In the genomic region with DNA sequence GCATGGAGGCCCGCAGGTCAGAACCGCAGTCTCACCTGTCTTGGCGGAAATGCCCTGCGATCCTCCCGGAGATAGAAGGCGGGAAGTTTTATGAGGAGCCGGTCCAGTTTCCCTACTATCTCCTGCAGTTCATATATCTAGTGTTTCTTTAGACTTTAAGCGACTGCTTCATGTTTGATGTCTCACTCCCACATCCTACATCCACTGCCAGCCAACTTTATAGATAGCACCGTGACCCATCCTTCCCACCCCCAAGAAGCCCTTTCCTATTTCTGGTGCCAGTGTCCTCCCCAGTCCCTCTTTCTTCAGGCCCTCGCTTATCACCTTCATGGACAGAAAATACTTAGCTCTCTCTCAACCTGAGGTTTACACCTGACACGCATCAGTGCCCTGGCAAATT, we compare ENCODE assay signal across 3 cellular contexts. TPM values are rescaled to one million over a fixed set of nuclear protein-coding genes. Genes with fewer than 3 reads are reported as not detected.
"Had no signal": no experiment of that assay in that cellular context is flagged by ENCODE, and none has a peak within 500 bp of the region (broad histone marks: within the 10 kb centered on the region; RNA-seq: fewer than 3 reads in every experiment).

No MANE protein-coding gene starts in this region.

RNA-seq across cellular contexts. Expression of a gene that starts 0.9 kb away (rescaled TPM):
- total RNA-seq: GM23248, GM23338, H4 had no signal
- polyA plus RNA-seq: GM23248, GM23338 had no signal
